5 cellular contexts compared by ENCODE assay signal in genomic region chr6:36033144-36033543, GRCh38. TPM values are rescaled to one million over a fixed set of nuclear protein-coding genes. Genes with fewer than 3 reads are reported as not detected.
"Had no signal": no experiment of that assay in that cellular context is flagged by ENCODE, and none has a peak within 500 bp of the region (broad histone marks: within the 10 kb centered on the region; RNA-seq: fewer than 3 reads in every experiment).

No MANE protein-coding gene starts in this region.

RNA-seq across cellular contexts. Expression of gene SLC26A8, which starts 8.7 kb away (rescaled TPM):
- total RNA-seq: fibroblast of villous mesenchyme, gastroesophageal sphincter, mucosa of gallbladder, right atrium auricular region, sigmoid colon had no signal
